Comparison of ENCODE assay signal across 28 cellular contexts in the genomic region with DNA sequence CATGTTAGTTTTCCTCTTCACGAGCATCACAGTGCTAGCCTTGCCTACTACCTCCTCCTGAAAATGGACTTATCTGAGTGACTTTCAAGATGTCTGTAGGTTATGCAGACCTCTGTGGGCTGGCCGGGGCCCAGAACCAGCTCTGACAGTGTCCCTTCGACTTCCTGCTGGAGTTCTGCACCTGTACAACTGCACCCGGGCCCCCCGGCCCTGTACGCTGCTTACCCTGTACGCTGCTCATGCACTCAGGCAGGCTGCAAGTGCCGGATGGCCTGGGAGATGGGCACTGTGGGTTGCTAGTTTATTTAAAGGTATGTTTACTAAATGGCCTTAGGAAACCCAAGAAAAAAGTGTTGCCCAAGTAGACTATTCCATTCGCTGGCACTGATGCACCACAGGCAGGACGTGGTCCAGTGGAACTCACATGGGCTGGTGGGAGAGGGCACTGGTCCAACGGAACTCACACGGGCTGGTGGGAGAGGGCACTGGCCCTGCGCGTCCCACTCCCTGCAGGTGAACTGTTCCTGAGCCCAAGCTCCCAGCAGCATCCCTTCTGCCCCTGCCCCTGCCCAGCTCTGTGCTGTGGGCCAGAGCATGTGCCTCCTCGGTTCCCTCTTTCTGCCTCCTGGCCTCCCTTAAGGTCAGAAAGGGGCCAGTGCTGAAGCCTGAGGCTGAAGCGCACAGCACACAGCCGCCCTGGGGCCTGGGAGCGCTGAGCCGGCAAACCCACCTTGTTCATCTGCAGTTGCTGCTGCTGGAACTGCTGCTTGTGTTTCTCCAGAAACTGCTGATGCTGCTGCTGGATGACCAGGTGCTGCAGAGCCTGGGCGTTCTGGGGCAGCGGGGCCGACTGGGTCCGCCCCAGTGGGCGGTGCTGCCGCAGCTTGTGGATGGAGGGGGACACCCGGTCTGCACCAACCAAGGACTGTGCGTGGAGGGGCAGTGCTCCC.
"Had no signal": no experiment of that assay in that cellular context is flagged by ENCODE, and none has a peak within 500 bp of the region (broad histone marks: within the 10 kb centered on the region; RNA-seq: fewer than 3 reads in every experiment).

No MANE protein-coding gene starts in this region.

- H3K27ac ChIP-seq: lower lobe of right lung, neural progenitor cell, neutrophil, parathyroid adenoma, psoas muscle, right lobe of liver, stomach, suprapubic skin, thoracic aorta, tibial artery, upper lobe of right lung had no signal

- DNase-seq: hippocampal formation; kidney glomerular epithelial cell; left cardiac atrium; lower lobe of right lung; mammary epithelial cell; mesenchymal stem cell; naive thymus-derived CD8-positive, alpha-beta T cell; occipital lobe; right lobe of liver; stimulated activated CD4-positive, alpha-beta T cell treated with anti-CD3 and anti-CD28 coated beads, Interleukin-1b, Interleukin-23, amount 100 ng/mL, for 48 hours; stimulated activated CD4-positive, alpha-beta T cell treated with anti-CD3 and anti-CD28 coated beads, Interleukin-2, amount 100 ng/mL, for 48 hours; stimulated activated CD4-positive, alpha-beta T cell treated with anti-CD3 and anti-CD28 coated beads, Interleukin-4, amount 100 ng/mL, for 4 hours; stimulated activated CD8-positive, alpha-beta memory T cell treated with anti-CD3 and anti-CD28 coated beads, Interleukin-4, amount 100 ng/mL, for 48 hours; stimulated activated naive B cell treated with anti-CD40 and anti-IgM and Interleukin-4, amounts not matched to agents 10 μg/mL and 1 μg/mL and 100 μg/mL, for 72 hours; stimulated activated naive CD8-positive, alpha-beta T cell treated with anti-CD3 and anti-CD28 coated beads, Interleukin-15, Interleukin-2, amounts not matched to agents 100 U/mL and 50 U/mL, for 24 hours; stomach; tibial artery; trophoblast cell; upper lobe of right lung had no signal

- H3K9ac ChIP-seq: neural progenitor cell, parathyroid adenoma had no signal

- H3K27me3 ChIP-seq: neural progenitor cell, neutrophil, right lobe of liver, stomach, suprapubic skin, tibial artery, upper lobe of right lung had no signal

- H3K27me3 Mint-ChIP-seq: naive thymus-derived CD8-positive, alpha-beta T cell; stimulated activated naive B cell treated with anti-CD40 and anti-IgM and Interleukin-4, amounts not matched to agents 10 μg/mL and 1 μg/mL and 100 μg/mL, for 72 hours had no signal

- H3K27ac Mint-ChIP-seq: nephron; neural progenitor cell; stimulated activated naive B cell treated with anti-CD40 and anti-IgM and Interleukin-4, amounts not matched to agents 10 μg/mL and 1 μg/mL and 100 μg/mL, for 72 hours had no signal

- H3K9me3 ChIP-seq: lower lobe of right lung, neutrophil, psoas muscle, right lobe of liver, stomach, suprapubic skin, thoracic aorta, tibial artery, upper lobe of right lung had no signal

- ATAC-seq: left cardiac atrium; left lobe of liver; lower lobe of right lung; naive thymus-derived CD8-positive, alpha-beta T cell; right lobe of liver; stimulated activated naive B cell treated with anti-CD40 and anti-IgM and Interleukin-4, amounts not matched to agents 10 μg/mL and 1 μg/mL and 100 μg/mL, for 72 hours; stimulated activated naive CD8-positive, alpha-beta T cell treated with anti-CD3 and anti-CD28 coated beads, Interleukin-15, Interleukin-2, amounts not matched to agents 100 U/mL and 50 U/mL, for 24 hours; upper lobe of right lung had no signal

- H3K36me3 ChIP-seq: neural progenitor cell had no signal

- H3K4me3 Mint-ChIP-seq: naive thymus-derived CD8-positive, alpha-beta T cell; nephron; neural progenitor cell; stimulated activated naive B cell treated with anti-CD40 and anti-IgM and Interleukin-4, amounts not matched to agents 10 μg/mL and 1 μg/mL and 100 μg/mL, for 72 hours had no signal

- H3K9me3 Mint-ChIP-seq: naive thymus-derived CD8-positive, alpha-beta T cell; nephron; neural progenitor cell; stimulated activated naive B cell treated with anti-CD40 and anti-IgM and Interleukin-4, amounts not matched to agents 10 μg/mL and 1 μg/mL and 100 μg/mL, for 72 hours had no signal

- H3K4me3 ChIP-seq: lower lobe of right lung, neural progenitor cell, psoas muscle, right lobe of liver, smooth muscle cell, stomach, suprapubic skin, thoracic aorta, tibial artery, upper lobe of right lung had no signal

- H3K4me2 ChIP-seq: neural progenitor cell, smooth muscle cell had no signal

- H3K4me1 Mint-ChIP-seq: nephron; stimulated activated naive B cell treated with anti-CD40 and anti-IgM and Interleukin-4, amounts not matched to agents 10 μg/mL and 1 μg/mL and 100 μg/mL, for 72 hours had no signal

- H3K4me1 ChIP-seq: neural progenitor cell, parathyroid adenoma, psoas muscle, right lobe of liver, suprapubic skin, tibial artery, upper lobe of right lung had no signal
